24 cellular contexts compared by ENCODE assay signal in genomic region chr3:137514853-137515252, GRCh38.
DNase-seq lines count a peak whose midpoint lies in the region; ATAC-seq and TF ChIP-seq lines count a peak whose summit lies in the region.
"Had no signal": no experiment of that assay in that cellular context is flagged by ENCODE, and none has a peak within 500 bp of the region (broad histone marks: within the 10 kb centered on the region; RNA-seq: fewer than 3 reads in every experiment).

No MANE protein-coding gene starts in this region.

- H3K27me3 ChIP-seq in GM06990 (replicated peaks; ENCODE audit: control insufficient read depth, insufficient read depth, low read length) (no peaks in the 10 kb centered on the region), HCT116 (ENCODE audit: insufficient read depth, low read length) (0 out of 2 replicates have a peak, but pooled peaks cover 4% of the 10 kb centered on the region)
- H3K27me3 ChIP-seq: tibial artery had no signal

- RAD21 ChIA-PET in HCT116 (lab: Charles Lee; ENCODE audit: low non-redundant PET in 1 of 2, low total read pairs in 2 of 2, uncharacterized antibody in 2 of 2, unreplicated experiment in 2 of 2), result no interaction called here

- TF ChIP-seq CTCF in GM06990 (IDR thresholded peaks at IDR 0.05; ENCODE audit: insufficient read depth, low read length, poor library complexity, severe bottlenecking), result peak; percentile 18
- peak in 2 of 3 experiments; percentile 17 to 30; a peak in 1 of 6 replicates for TF ChIP-seq CTCF in HCT116 (IDR thresholded peaks at IDR 0.05 in 2 of 3, conservative IDR thresholded peaks at IDR 0.05 in 1 of 3; ENCODE audit: borderline replicate concordance in 1 of 3, insufficient read depth in 1 of 3, low read depth in 2 of 3, low read length in 2 of 3)
- TF ChIP-seq CTCF in VCaP (conservative IDR thresholded peaks at IDR 0.05), result 0 out of 2 replicates have a peak, but pooled peaks have one; percentile 19
- peak; percentile 46 for TF ChIP-seq CTCF in type B pancreatic cell (conservative IDR thresholded peaks at IDR 0.05)

- no peaks in the 10 kb centered on the region for H3K4me1 ChIP-seq in HCT116 (ENCODE audit: control insufficient read depth in 1 of 2, insufficient read depth in 2 of 2, low read length in 2 of 2)
- H3K4me1 ChIP-seq: lower lobe of right lung, tibial artery had no signal

- H3K4me1 Mint-ChIP-seq in type B pancreatic cell (ENCODE audit: unreplicated experiment), result no peaks in the 10 kb centered on the region
- H3K4me1 Mint-ChIP-seq: activated CD8-positive, alpha-beta memory T cell treated with anti-CD3 and anti-CD28 coated beads, Interleukin-2, amount 10 ng/mL, durations not matched to agents 7 days and 5 days; activated naive CD8-positive, alpha-beta T cell treated with anti-CD3 and anti-CD28 coated beads, Interleukin-2, amount 10 ng/mL, durations not matched to agents 7 days and 5 days; nephron had no signal

- DNase-seq in GM06990 (ENCODE audit: extremely low read depth, insufficient read length), result no peak
- no peak for DNase-seq in HCT116 (ENCODE audit: low read depth, low spot score)
- DNase-seq in type B pancreatic cell (ENCODE audit: extremely low spot score, unreplicated experiment), result no peak
- DNase-seq in NCI-H2107 treated with DMSO at 0.1 percent for 48 hours (lab: John Stamatoyannopoulos, UW; ENCODE audit: unreplicated experiment), result no peak
- DNase-seq: activated CD4-positive, alpha-beta T cell treated with anti-CD3 and anti-CD28 coated beads, Interleukin-2, amount 50 U/mL, for 1 hour; activated CD8-positive, alpha-beta memory T cell treated with anti-CD3 and anti-CD28 coated beads, Interleukin-2, amount 10 ng/mL, durations not matched to agents 7 days and 5 days; activated gamma-delta T cell; activated naive CD8-positive, alpha-beta T cell treated with anti-CD3 and anti-CD28 coated beads, Interleukin-2, amount 10 ng/mL, durations not matched to agents 7 days and 5 days; activated T-cell treated with anti-CD3 and anti-CD28 coated beads, Interleukin-2, amount 50 U/mL, for 4 hours; aorta; CD4-positive, alpha-beta T cell; EL; HCEC 1CT; lower lobe of right lung; NCI-H1417; NCI-H2029; stimulated activated CD4-positive, alpha-beta T cell treated with anti-CD3 and anti-CD28 coated beads, Interleukin-4, amount 100 ng/mL, for 24 hours; T1000; tibial artery had no signal

- H3K27ac Mint-ChIP-seq in type B pancreatic cell, result no peak overlapping the region
- H3K27ac Mint-ChIP-seq: activated CD8-positive, alpha-beta memory T cell treated with anti-CD3 and anti-CD28 coated beads, Interleukin-2, amount 10 ng/mL, durations not matched to agents 7 days and 5 days; activated naive CD8-positive, alpha-beta T cell treated with anti-CD3 and anti-CD28 coated beads, Interleukin-2, amount 10 ng/mL, durations not matched to agents 7 days and 5 days; CD4-positive, alpha-beta T cell; nephron had no signal

- H3K9me3 ChIP-seq in HCT116 (ENCODE audit: control insufficient read depth in 1 of 2, insufficient read depth in 1 of 2, low read depth in 1 of 2, low read length in 2 of 2), result no peaks in the 10 kb centered on the region
- H3K9me3 ChIP-seq: lower lobe of right lung, tibial artery had no signal

- peaks cover 19% of the 10 kb centered on the region for H3K27me3 Mint-ChIP-seq in type B pancreatic cell
- H3K27me3 Mint-ChIP-seq: activated CD8-positive, alpha-beta memory T cell treated with anti-CD3 and anti-CD28 coated beads, Interleukin-2, amount 10 ng/mL, durations not matched to agents 7 days and 5 days; activated naive CD8-positive, alpha-beta T cell treated with anti-CD3 and anti-CD28 coated beads, Interleukin-2, amount 10 ng/mL, durations not matched to agents 7 days and 5 days; CD4-positive, alpha-beta T cell had no signal

- no peaks in the 10 kb centered on the region for H3K36me3 Mint-ChIP-seq in type B pancreatic cell
- H3K36me3 Mint-ChIP-seq: activated CD8-positive, alpha-beta memory T cell treated with anti-CD3 and anti-CD28 coated beads, Interleukin-2, amount 10 ng/mL, durations not matched to agents 7 days and 5 days; activated naive CD8-positive, alpha-beta T cell treated with anti-CD3 and anti-CD28 coated beads, Interleukin-2, amount 10 ng/mL, durations not matched to agents 7 days and 5 days had no signal

- no peak for TF ChIP-seq POLR2A in HCT116 (IDR thresholded peaks at IDR 0.05; ENCODE audit: borderline replicate concordance, extremely low read depth, insufficient read depth, insufficient read length)

- H3K27ac ChIP-seq in HCT116 (ENCODE audit: low read depth, low read length) (no peak overlapping the region), VCaP (no peak overlapping the region)
- H3K27ac ChIP-seq: lower lobe of right lung, tibial artery had no signal

- ATAC-seq in HCT116 (no peak), HG03342 (IDR thresholded peaks at IDR 0.05; ENCODE audit: unreplicated experiment) (no peak), HG02759 (IDR thresholded peaks at IDR 0.05; ENCODE audit: unreplicated experiment) (no peak)
- ATAC-seq: activated CD8-positive, alpha-beta memory T cell treated with anti-CD3 and anti-CD28 coated beads, Interleukin-2, amount 10 ng/mL, durations not matched to agents 7 days and 5 days; activated T-cell treated with anti-CD3 and anti-CD28 coated beads, Interleukin-2, amount 50 U/mL, for 4 hours; K562; lower lobe of right lung had no signal

- BruUV-seq in HCT116 (replicated peaks; lab: Mats Ljungman, UMichigan), result no TSS peak

- no peak overlapping the region for H3K4me3 ChIP-seq in GM06990 (replicated peaks; ENCODE audit: low read depth, low read length)
- H3K4me3 ChIP-seq in HCT116 (replicated peaks in 1 of 2; ENCODE audit: low read depth in 1 of 2, low read length in 2 of 2), result no peak overlapping the region
- H3K4me3 ChIP-seq: K562, lower lobe of right lung, tibial artery had no signal

- no peak overlapping the region for H3K4me3 Mint-ChIP-seq in type B pancreatic cell
- H3K4me3 Mint-ChIP-seq: activated CD8-positive, alpha-beta memory T cell treated with anti-CD3 and anti-CD28 coated beads, Interleukin-2, amount 10 ng/mL, durations not matched to agents 7 days and 5 days; activated naive CD8-positive, alpha-beta T cell treated with anti-CD3 and anti-CD28 coated beads, Interleukin-2, amount 10 ng/mL, durations not matched to agents 7 days and 5 days; activated T-cell treated with anti-CD3 and anti-CD28 coated beads, Interleukin-2, amount 50 U/mL, for 4 hours; CD4-positive, alpha-beta T cell; nephron had no signal

- H3K9ac ChIP-seq in HCT116 (ENCODE audit: low read length), result no peak overlapping the region

- intact Hi-C loops in HCT116 (cut with micrococcal nuclease), result no loop called here

- H3K9me2 ChIP-seq in HCT116 (ENCODE audit: insufficient read depth), result no peaks in the 10 kb centered on the region

- H4K20me1 ChIP-seq in HCT116 (ENCODE audit: insufficient read depth), result no peaks in the 10 kb centered on the region

- CTCF ChIA-PET in HCT116 (lab: Charles Lee), result no interaction called here

- no peak overlapping the region for H3K4me2 ChIP-seq in HCT116 (ENCODE audit: low read length)

- POLR2A ChIA-PET in HCT116 (lab: Charles Lee), result no interaction called here

- no peak for TF ChIP-seq RAD21 in HCT116 (IDR thresholded peaks at IDR 0.05; ENCODE audit: low read depth)

- no peaks in the 10 kb centered on the region for H3K79me2 ChIP-seq in HCT116 (ENCODE audit: insufficient read depth, low read length)

- H2AFZ ChIP-seq in HCT116 (ENCODE audit: low read depth, low read length, poor library complexity, severe bottlenecking), result no peak overlapping the region

- H3K36me3 ChIP-seq in GM06990 (ENCODE audit: control insufficient read depth, insufficient read depth, low read length) (no peaks in the 10 kb centered on the region), HCT116 (ENCODE audit: control insufficient read depth in 1 of 2, insufficient read depth in 2 of 2, low read length in 2 of 2) (no peaks in the 10 kb centered on the region)
- H3K36me3 ChIP-seq: lower lobe of right lung, tibial artery had no signal

- no peaks in the 10 kb centered on the region for H3K9me3 Mint-ChIP-seq in type B pancreatic cell
- H3K9me3 Mint-ChIP-seq: activated naive CD8-positive, alpha-beta T cell treated with anti-CD3 and anti-CD28 coated beads, Interleukin-2, amount 10 ng/mL, durations not matched to agents 7 days and 5 days; nephron had no signal

TF ChIP-seq in HCT116, 20 proteins besides CTCF, POLR2A, EP300 and RAD21 (continues in another document):
- TF ChIP-seq FOSL1 (IDR thresholded peaks at IDR 0.05; ENCODE audit: low read depth) (no peak), EGR1 (IDR thresholded peaks at IDR 0.05; ENCODE audit: low read depth) (no peak), SIN3A (IDR thresholded peaks at IDR 0.05; ENCODE audit: low read depth) (no peak), EZH2 (IDR thresholded peaks at IDR 0.05) (no peak), SP1 (IDR thresholded peaks at IDR 0.05; ENCODE audit: low read depth) (no peak), POLR2AphosphoS5 (IDR thresholded peaks at IDR 0.05; ENCODE audit: low read depth, low read length) (no peak), CBX3 (IDR thresholded peaks at IDR 0.05; ENCODE audit: low read depth) (no peak), CEBPB (IDR thresholded peaks at IDR 0.05; ENCODE audit: low read depth) (no peak), REST (IDR thresholded peaks at IDR 0.05; ENCODE audit: low read depth) (no peak), ELF1 (IDR thresholded peaks at IDR 0.05; ENCODE audit: borderline replicate concordance, low read depth) (no peak)
